Comparison of ENCODE assay signal across 17 cellular contexts in the genomic region with DNA sequence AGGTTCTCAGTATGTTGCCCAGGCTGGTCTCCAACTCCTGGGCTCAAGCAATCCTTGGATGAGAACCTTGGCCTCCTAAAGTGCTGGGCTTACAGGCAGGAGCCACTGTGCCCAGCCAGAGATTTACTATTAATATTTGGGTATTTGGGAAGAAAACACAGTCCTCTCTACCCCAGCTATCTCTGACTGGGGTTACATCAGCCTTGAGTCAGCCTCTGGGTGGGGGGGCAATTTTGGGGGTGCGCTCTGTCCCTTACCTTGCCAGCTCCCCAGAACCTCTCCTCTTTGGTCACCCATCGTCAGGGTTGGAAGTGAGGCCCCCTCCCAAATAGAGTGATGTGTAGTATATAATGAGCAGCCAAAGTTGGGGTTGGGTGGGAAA. TPM values are rescaled to one million over a fixed set of nuclear protein-coding genes. Genes with fewer than 3 reads are reported as not detected.
A peak's percentile ranks its signal among the peaks of the same experiment; 100 is the strongest.
DNase-seq lines count a peak whose midpoint lies in the region; TF ChIP-seq lines count a peak whose summit lies in the region.
"Had no signal": no experiment of that assay in that cellular context is flagged by ENCODE, and none has a peak within 500 bp of the region (broad histone marks: within the 10 kb centered on the region; RNA-seq: fewer than 3 reads in every experiment).

No MANE protein-coding gene starts in this region.

- H3K36me3 Mint-ChIP-seq in type B pancreatic cell, result no peaks in the 10 kb centered on the region

- H3K27ac Mint-ChIP-seq in type B pancreatic cell, result no peak overlapping the region
- H3K27ac Mint-ChIP-seq: activated CD4-positive, alpha-beta memory T cell treated with anti-CD3 and anti-CD28 coated beads, Interleukin-2, amount 10 ng/mL, durations not matched to agents 7 days and 5 days; activated T-cell treated with anti-CD3 and anti-CD28 coated beads, Interleukin-2, amount 50 U/mL, for 72 hours had no signal

- peak overlapping the region; percentile 82 for H3K4me3 Mint-ChIP-seq in type B pancreatic cell
- H3K4me3 Mint-ChIP-seq: activated CD4-positive, alpha-beta memory T cell treated with anti-CD3 and anti-CD28 coated beads, Interleukin-2, amount 10 ng/mL, durations not matched to agents 7 days and 5 days had no signal

- H3K36me3 ChIP-seq in HUES64 (ENCODE audit: insufficient read depth, low read length), result no peaks in the 10 kb centered on the region
- H3K36me3 ChIP-seq in endocrine pancreas (ENCODE audit: control insufficient read depth, insufficient read depth, low read length), result no peaks in the 10 kb centered on the region
- H3K36me3 ChIP-seq in mucosa of stomach (ENCODE audit: control insufficient read depth, insufficient read depth, low read length), result no peaks in the 10 kb centered on the region

- no peaks in the 10 kb centered on the region for H3K4me1 Mint-ChIP-seq in type B pancreatic cell (ENCODE audit: unreplicated experiment)

- H3K27me3 ChIP-seq in HUES64 (ENCODE audit: insufficient read depth, low read length), result peaks cover 43% of the 10 kb centered on the region
- no peaks in the 10 kb centered on the region for H3K27me3 ChIP-seq in endocrine pancreas (ENCODE audit: control insufficient read depth, insufficient read depth, low read length)
- peaks cover 46% of the 10 kb centered on the region for H3K27me3 ChIP-seq in mucosa of stomach (ENCODE audit: control insufficient read depth, insufficient read depth, low read length)

- H3K9ac ChIP-seq in HUES64 (ENCODE audit: low read depth, low read length) (no peak overlapping the region), endocrine pancreas (ENCODE audit: control insufficient read depth, insufficient read depth, low read length) (peak overlapping the region; percentile 93), mucosa of stomach (ENCODE audit: low read length) (peak overlapping the region; percentile 8)

- H3K4me1 ChIP-seq in HUES64 (ENCODE audit: insufficient read depth, low read length), result no peaks in the 10 kb centered on the region; the same call in 1 of the 2 replicates
- no peaks in the 10 kb centered on the region for H3K4me1 ChIP-seq in endocrine pancreas (ENCODE audit: control insufficient read depth, insufficient read depth, low read length)
- peaks cover 17% of the 10 kb centered on the region for H3K4me1 ChIP-seq in mucosa of stomach (ENCODE audit: control insufficient read depth, insufficient read depth, low read length)

- no peak overlapping the region for H3K27ac ChIP-seq in HUES64 (ENCODE audit: low read depth, low read length)
- H3K27ac ChIP-seq: C4-2B had no signal

- H3K4me3 ChIP-seq in HUES64 (ENCODE audit: low read length) (peak overlapping the region; percentile 76), endocrine pancreas (ENCODE audit: control insufficient read depth, insufficient read depth, low read length) (peak overlapping the region; percentile 24), mucosa of stomach (ENCODE audit: low read length) (no peak overlapping the region)

- TF ChIP-seq CTCF in type B pancreatic cell (conservative IDR thresholded peaks at IDR 0.05), result no peak

- H3K9me3 ChIP-seq in HUES64 (ENCODE audit: insufficient read depth, low read depth, low read length) (no peaks in the 10 kb centered on the region), endocrine pancreas (ENCODE audit: control insufficient read depth, low read length) (no peaks in the 10 kb centered on the region), mucosa of stomach (ENCODE audit: control insufficient read depth, low read length) (no peaks in the 10 kb centered on the region)

- H3K27me3 Mint-ChIP-seq in type B pancreatic cell, result peaks cover 42% of the 10 kb centered on the region

- WGBS in HUES64, result 45% methylated on average over 2 of the region's 2 CpGs

- no peak for DNase-seq in type B pancreatic cell (ENCODE audit: extremely low spot score, unreplicated experiment)
- no peak for DNase-seq in stimulated activated CD4-positive, alpha-beta T cell treated with anti-CD3 and anti-CD28 coated beads, Interleukin-4, amount 100 ng/mL, for 4 hours
- DNase-seq in HT-29 (ENCODE audit: low spot score), result no peak
- no peak for DNase-seq in SIG-M5 (lab: John Stamatoyannopoulos, UW)
- DNase-seq: activated CD4-positive, alpha-beta memory T cell treated with anti-CD3 and anti-CD28 coated beads, Interleukin-2, amount 10 ng/mL, durations not matched to agents 7 days and 5 days; activated T-cell treated with anti-CD3 and anti-CD28 coated beads, Interleukin-2, amount 50 U/mL, for 72 hours; amniotic stem cell; NCI-H2081 treated with DMSO at 0.1 percent for 48 hours; stimulated activated CD4-positive, alpha-beta T cell treated with anti-CD3 and anti-CD28 coated beads, Interleukin-15, amount 100 ng/mL, for 24 hours; SW 1271 had no signal

- H3K9me3 Mint-ChIP-seq in type B pancreatic cell, result no peaks in the 10 kb centered on the region
- H3K9me3 Mint-ChIP-seq: activated CD4-positive, alpha-beta memory T cell treated with anti-CD3 and anti-CD28 coated beads, Interleukin-2, amount 10 ng/mL, durations not matched to agents 7 days and 5 days; activated T-cell treated with anti-CD3 and anti-CD28 coated beads, Interleukin-2, amount 50 U/mL, for 72 hours had no signal

RNA-seq across cellular contexts. Expression of a gene that starts 1.8 kb away (rescaled TPM):
- polyA plus RNA-seq in HUES64 (2013, experiment 1 of 2), result 2.3 TPM
- polyA plus RNA-seq in HUES64 (2013, experiment 2 of 2), result 3.8 TPM
- total RNA-seq in type B pancreatic cell (ENCODE audit: low replicate concordance), result 27.8 and 35.6 TPM in 2 replicates
- total RNA-seq in HT-29 (2014; rRNA removed; shearing (Covaris generic)), result 0.53 and 5.1 TPM in 2 replicates
- total RNA-seq: activated CD4-positive, alpha-beta memory T cell treated with anti-CD3 and anti-CD28 coated beads, Interleukin-2, amount 10 ng/mL, durations not matched to agents 7 days and 5 days; glomerular endothelial cell; pulmonary artery endothelial cell; RPMI7951 had no signal

RNA-seq across cellular contexts. Expression of a gene that starts 44.1 kb away (rescaled TPM):
- polyA plus RNA-seq in HUES64 (2013, experiment 1 of 2), result 20.1 TPM
- polyA plus RNA-seq in HUES64 (2013, experiment 2 of 2), result 21.9 TPM
- 45.9 and 55.8 TPM in 2 replicates for total RNA-seq in type B pancreatic cell (ENCODE audit: low replicate concordance)
- total RNA-seq in HT-29 (2014; rRNA removed; shearing (Covaris generic)), result 73.1 and 94.4 TPM in 2 replicates

RNA-seq across cellular contexts. Expression of a gene that starts 45.1 kb away (rescaled TPM):
- polyA plus RNA-seq in HUES64 (2013, experiment 1 of 2), result 2.5 TPM
- 3.6 TPM for polyA plus RNA-seq in HUES64 (2013, experiment 2 of 2)
- total RNA-seq in type B pancreatic cell (ENCODE audit: low replicate concordance), result 3.8 and 12.9 TPM in 2 replicates
- total RNA-seq in HT-29 (2014; rRNA removed; shearing (Covaris generic)), result 0.28 and 0.73 TPM in 2 replicates
